Comparison of ENCODE assay signal across 2 cellular contexts in the genomic region with DNA sequence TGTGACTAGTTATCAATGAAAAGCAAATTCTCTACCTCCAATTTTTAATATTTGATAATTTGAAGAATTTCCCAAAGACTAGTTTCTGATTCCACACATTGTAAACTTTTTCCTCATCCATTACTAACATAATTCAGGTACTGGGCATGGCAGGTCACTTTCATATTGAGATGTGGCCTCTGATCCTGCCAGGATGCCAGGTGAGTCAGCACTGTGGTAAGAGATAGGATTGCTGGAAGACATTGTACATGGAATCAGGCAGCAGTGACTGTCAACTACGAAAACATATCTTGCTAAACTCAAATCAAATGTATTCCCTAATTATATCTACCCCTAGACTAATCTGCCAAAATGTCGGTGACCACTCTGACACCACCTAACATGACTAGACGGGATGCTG.
TF ChIP-seq lines count a peak whose summit lies in the region.

No MANE protein-coding gene starts in this region.

TF ChIP-seq in A549, 52 proteins besides CTCF, POLR2A, EP300 and RAD21:
- TF ChIP-seq RFX5 (IDR thresholded peaks at IDR 0.05) (no peak), JUNB (IDR thresholded peaks at IDR 0.05) (no peak), MYC (IDR thresholded peaks at IDR 0.05; ENCODE audit: borderline replicate concordance, low read length) (no peak), ZSCAN20 (CRISPR knock-in tag; IDR thresholded peaks at IDR 0.05) (no peak), NR3C1 (IDR thresholded peaks at IDR 0.05) (no peak), HOXA7 (CRISPR knock-in tag; IDR thresholded peaks at IDR 0.05) (no peak), CHD2 (IDR thresholded peaks at IDR 0.05; ENCODE audit: low read length, partially characterized antibody) (no peak), GATA3 (IDR thresholded peaks at IDR 0.05; ENCODE audit: borderline replicate concordance) (no peak)

TF ChIP-seq in HCT116, 20 proteins besides CTCF, POLR2A, EP300 and RAD21:
- TF ChIP-seq POLR2AphosphoS5 (IDR thresholded peaks at IDR 0.05; ENCODE audit: low read depth, low read length) (no peak), CEBPB (IDR thresholded peaks at IDR 0.05; ENCODE audit: low read depth) (no peak), ZFX (IDR thresholded peaks at IDR 0.05) (no peak), CBX3 (IDR thresholded peaks at IDR 0.05; ENCODE audit: low read depth) (0 out of 2 replicates have a peak, but pooled peaks have one; percentile 22), SP1 (IDR thresholded peaks at IDR 0.05; ENCODE audit: low read depth) (peak; percentile 22; the same call in 1 of the 2 replicates), FOSL1 (IDR thresholded peaks at IDR 0.05; ENCODE audit: low read depth) (peak; percentile 30; the same call in 1 of the 2 replicates), EZH2 (IDR thresholded peaks at IDR 0.05) (no peak), SRF (IDR thresholded peaks at IDR 0.05; ENCODE audit: low read depth) (no peak), ZNF274 (IDR thresholded peaks at IDR 0.05; ENCODE audit: low read depth, low read length) (no peak), EGR1 (IDR thresholded peaks at IDR 0.05; ENCODE audit: low read depth) (no peak)
- TF ChIP-seq, protein P1, sequence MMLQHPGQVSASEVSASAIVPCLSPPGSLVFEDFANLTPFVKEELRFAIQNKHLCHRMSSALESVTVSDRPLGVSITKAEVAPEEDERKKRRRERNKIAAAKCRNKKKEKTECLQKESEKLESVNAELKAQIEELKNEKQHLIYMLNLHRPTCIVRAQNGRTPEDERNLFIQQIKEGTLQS (IDR thresholded peaks at IDR 0.05), result no peak
TF ChIP-seq in HCT116: peak in this region for 3.
